Comparison of ENCODE assay signal across 13 cellular contexts in genomic region chr12:86256169-86256568, GRCh38. TPM values are rescaled to one million over a fixed set of nuclear protein-coding genes. Genes with fewer than 3 reads are reported as not detected.
DNase-seq lines count a peak whose midpoint lies in the region; ATAC-seq and TF ChIP-seq lines count a peak whose summit lies in the region.
"Had no signal": no experiment of that assay in that cellular context is flagged by ENCODE, and none has a peak within 500 bp of the region (broad histone marks: within the 10 kb centered on the region; RNA-seq: fewer than 3 reads in every experiment).

Gene MGAT4C, minus strand, starts transcription at chr12:86256391.

- no peaks in the 10 kb centered on the region for H4K20me1 ChIP-seq in hepatocyte (ENCODE audit: insufficient read depth, poor library complexity, severe bottlenecking)

- no peaks in the 10 kb centered on the region for H3K9me3 ChIP-seq in hepatocyte (ENCODE audit: low read depth)
- H3K9me3 ChIP-seq: upper lobe of left lung had no signal

- no peak within 1 kb of the TSS for H2AFZ ChIP-seq in hepatocyte

- no peak for TF ChIP-seq CTCF in hepatocyte (IDR thresholded peaks at IDR 0.05; ENCODE audit: poor library complexity)

- no peaks in the 10 kb centered on the region for H3K4me1 ChIP-seq in hepatocyte (ENCODE audit: insufficient read depth)
- H3K4me1 ChIP-seq: upper lobe of left lung had no signal

- no peaks in the 10 kb centered on the region for H3K9me2 ChIP-seq in hepatocyte (replicated peaks; ENCODE audit: insufficient read depth)

- H3K79me2 ChIP-seq in hepatocyte: no peaks in the 10 kb centered on the region

- no peak within 1 kb of the TSS for H3K4me3 ChIP-seq in hepatocyte
- H3K4me3 ChIP-seq: upper lobe of left lung had no signal

- WGBS in hepatocyte (ENCODE audit: low lambda C conversion rate, missing lambda C conversion rate): 24% methylated on average over 3 of the region's 3 CpGs

- no peaks in the 10 kb centered on the region for H3K27me3 ChIP-seq in hepatocyte
- H3K27me3 ChIP-seq: upper lobe of left lung had no signal

- ATAC-seq in HG03469 (IDR thresholded peaks at IDR 0.05; ENCODE audit: unreplicated experiment) (no peak), HG02981 (IDR thresholded peaks at IDR 0.05; ENCODE audit: unreplicated experiment) (no peak)
- ATAC-seq: activated CD8-positive, alpha-beta T cell treated with anti-CD3 and anti-CD28 coated beads, Interleukin-2, amount 10 ng/mL, durations not matched to agents 7 days and 5 days; natural killer cell treated with Interleukin-12 subunit alpha and Interleukin-12 subunit beta and Interleukin-15 and Interleukin-18, amount 100 ng/mL, for 72 hours had no signal

- DNase-seq in DMS153 (lab: John Stamatoyannopoulos, UW): peak; percentile 98
- peak; percentile 80 to 84 for DNase-seq in NCI-H1930 (lab: John Stamatoyannopoulos, UW)
- DNase-seq in hepatocyte (ENCODE audit: low spot score): peak; percentile 11
- no peak for DNase-seq in NCI-H526 (lab: John Stamatoyannopoulos, UW)
- DNase-seq in stimulated activated CD4-positive, alpha-beta T cell treated with anti-CD3 and anti-CD28 coated beads, Interleukin-4, amount 100 ng/mL, for 1 hour: no peak
- DNase-seq: activated CD8-positive, alpha-beta T cell treated with anti-CD3 and anti-CD28 coated beads, Interleukin-2, amount 10 ng/mL, durations not matched to agents 7 days and 5 days; activated naive CD4-positive, alpha-beta T cell treated with anti-CD3 and anti-CD28 coated beads, Interleukin-2, amount 10 ng/mL, durations not matched to agents 7 days and 5 days; Karpas-422; upper lobe of left lung had no signal

- H3K36me3 ChIP-seq in hepatocyte (replicated peaks; ENCODE audit: insufficient read depth, low read depth): no peaks in the 10 kb centered on the region
- H3K36me3 ChIP-seq: upper lobe of left lung had no signal

- H3K4me2 ChIP-seq in hepatocyte: peak within 1 kb of the TSS; percentile 17

- no peak within 1 kb of the TSS for H3K27ac ChIP-seq in hepatocyte
- H3K27ac ChIP-seq: upper lobe of left lung had no signal

TF ChIP-seq in PFSK-1, 5 proteins besides CTCF, POLR2A, EP300 and RAD21:
- TF ChIP-seq POLR2AphosphoS5 (IDR thresholded peaks at IDR 0.05; ENCODE audit: low read depth, low read length) (no peak), SIN3A (IDR thresholded peaks at IDR 0.05; ENCODE audit: borderline replicate concordance, insufficient read depth, low read length) (peak; percentile 81; the same call in 1 of the 2 replicates), REST (IDR thresholded peaks at IDR 0.05; ENCODE audit: insufficient read depth in 1 of 2, low read depth in 2 of 2, low read length in 2 of 2) (no peak), FOXP2 (optimal IDR thresholded peaks at IDR 0.05; ENCODE audit: borderline replicate concordance, extremely low read depth, extremely low read length, insufficient read depth) (peak; percentile 85)
TF ChIP-seq in PFSK-1: peak in this region for 2.

RNA-seq across cellular contexts. Expression of gene MGAT4C, which starts in this region (rescaled TPM):
- 0.34 TPM for polyA plus RNA-seq in PFSK-1 (2012; ENCODE audit: insufficient read length, low read depth)
- 2.6 and 2.9 TPM in 2 replicates for total RNA-seq in hepatocyte
- polyA plus RNA-seq in hepatocyte: 4.8 and 4.9 TPM in 2 replicates
- total RNA-seq: activated CD8-positive, alpha-beta T cell treated with anti-CD3 and anti-CD28 coated beads, Interleukin-2, amount 10 ng/mL, durations not matched to agents 7 days and 5 days; natural killer cell treated with Interleukin-12 subunit alpha and Interleukin-12 subunit beta and Interleukin-15 and Interleukin-18, amount 100 ng/mL, for 72 hours had no signal

Comparison
In these comparisons a context has a peak if more than half of its experiments do, and no peak if none do; other contexts are left out.
1. DNase-seq: peak in DMS153 (single experiment), NCI-H1930 (2 of 2) and hepatocyte (single experiment); none in NCI-H526 (0 of 2) and stimulated activated CD4-positive, alpha-beta T cell treated with anti-CD3 and anti-CD28 coated beads, Interleukin-4, amount 100 ng/mL, for 1 hour (single experiment).